Comparison of ENCODE assay signal across 9 cellular contexts in genomic region chrX:2689773-2690666, GRCh38. TPM values are rescaled to one million over a fixed set of nuclear protein-coding genes. Genes with fewer than 3 reads are reported as not detected.
DNase-seq lines count a peak whose midpoint lies in the region; ATAC-seq, FAIRE-seq and TF ChIP-seq lines count a peak whose summit lies in the region.
"Had no signal": no experiment of that assay in that cellular context is flagged by ENCODE, and none has a peak within 500 bp of the region (broad histone marks: within the 10 kb centered on the region; RNA-seq: fewer than 3 reads in every experiment).

No MANE protein-coding gene starts in this region.

- H3K9me3 ChIP-seq in endothelial cell of umbilical vein (replicated peaks; ENCODE audit: control insufficient read depth, insufficient read depth, low read length) = no peaks in the 10 kb centered on the region
- no peaks in the 10 kb centered on the region for H3K9me3 ChIP-seq in neuronal stem cell (replicated peaks in 1 of 2; ENCODE audit: control insufficient read depth in 2 of 2, insufficient read depth in 1 of 2, low read depth in 1 of 2, low read length in 2 of 2)
- H3K9me3 ChIP-seq: left lung had no signal

- peaks cover 4% of the 10 kb centered on the region for H3K79me1 ChIP-seq in neuronal stem cell (ENCODE audit: low read depth, low read length)

- TF ChIP-seq CTCF in C4-2B (conservative IDR thresholded peaks at IDR 0.05) = no peak
- TF ChIP-seq CTCF in endothelial cell of umbilical vein (IDR thresholded peaks at IDR 0.05; ENCODE audit: extremely low read depth in 1 of 2, insufficient read depth in 1 of 2, low read depth in 1 of 2, low read length in 2 of 2) = no peak

- H3K4me3 Mint-ChIP-seq in IgD-negative memory B cell = peak overlapping the region; percentile 68 to 96 (median 86)

- CTCF ChIA-PET in endothelial cell of umbilical vein (lab: Charles Lee) = no interaction called here

- peak overlapping the region; percentile 91 for H3K18ac ChIP-seq in neuronal stem cell (ENCODE audit: low read length)

- dilution Hi-C loops in endothelial cell of umbilical vein (cut with MboI; ENCODE audit: extremely low pct_ligation_motif_present, low sequenced_read_pairs) = no loop called here

- no peak for DNase-seq in endothelial cell of umbilical vein (ENCODE audit: low read depth, low spot score)
- DNase-seq in neuronal stem cell (ENCODE audit: low spot score) = no peak
- no peak for DNase-seq in NCI-H1105 treated with DMSO at 0.1 percent for 48 hours (lab: John Stamatoyannopoulos, UW)
- DNase-seq in HUDEP-2 (lab: John Stamatoyannopoulos, UW; ENCODE audit: unreplicated experiment in 76 of 76) = no peak

- TF ChIP-seq POLR2A in endothelial cell of umbilical vein (IDR thresholded peaks at IDR 0.05; ENCODE audit: low read depth, low read length) = no peak

- H3K36me3 ChIP-seq in endothelial cell of umbilical vein (ENCODE audit: control insufficient read depth in 2 of 2, extremely low read depth in 1 of 2, insufficient read depth in 2 of 2, low read length in 2 of 2) (no peaks in the 10 kb centered on the region), neuronal stem cell (replicated peaks in 1 of 2; ENCODE audit: control insufficient read depth in 2 of 2, insufficient read depth in 2 of 2, low read length in 2 of 2) (peaks cover 0 to 3% of the 10 kb centered on the region in 2 donors)
- H3K36me3 ChIP-seq: left lung had no signal

- no peak overlapping the region for H3K14ac ChIP-seq in neuronal stem cell (ENCODE audit: low read length)

- H3K27ac ChIP-seq in C4-2B (peak overlapping the region; percentile 78; the same call in 1 of the 2 replicates), endothelial cell of umbilical vein (ENCODE audit: insufficient read depth, low read depth, low read length) (no peak overlapping the region), neuronal stem cell (replicated peaks; ENCODE audit: low read length) (no peak overlapping the region)

- H3K23ac ChIP-seq in neuronal stem cell (ENCODE audit: low read depth, low read length, poor library complexity) = peak overlapping the region; percentile 92

- H2BK15ac ChIP-seq in neuronal stem cell (ENCODE audit: low read length) = peak overlapping the region; percentile 82

- H3K9me3 Mint-ChIP-seq in IgD-negative memory B cell = no peaks in the 10 kb centered on the region

- H4K8ac ChIP-seq in neuronal stem cell (ENCODE audit: low read depth, low read length) = peak overlapping the region; percentile 31

- FAIRE-seq in endothelial cell of umbilical vein (lab: Jason Lieb, UNC) = no peak

- H3K27me3 Mint-ChIP-seq in IgD-negative memory B cell = no peaks in the 10 kb centered on the region

- H2AK5ac ChIP-seq in neuronal stem cell (ENCODE audit: low read depth, low read length) = peak overlapping the region; percentile 63

- H2BK120ac ChIP-seq in neuronal stem cell (ENCODE audit: low read depth, low read length) = peak overlapping the region; percentile 68

- peaks cover 17 to 27% (median 18%) of the 10 kb centered on the region in 3 donors for H3K4me1 Mint-ChIP-seq in IgD-negative memory B cell

- H2BK12ac ChIP-seq in neuronal stem cell (ENCODE audit: low read length) = peak overlapping the region; percentile 87

- H4K91ac ChIP-seq in neuronal stem cell (ENCODE audit: low read depth, low read length, poor library complexity) = no peak overlapping the region

- POLR2A ChIA-PET in endothelial cell of umbilical vein (lab: Charles Lee) = no interaction called here

- ATAC-seq in HG03432 (IDR thresholded peaks at IDR 0.05; ENCODE audit: unreplicated experiment) (no peak), GM18511 (IDR thresholded peaks at IDR 0.05; ENCODE audit: unreplicated experiment) (no peak)

- no TSS peak for BruUV-seq in endothelial cell of umbilical vein (replicated peaks; lab: Mats Ljungman, UMichigan)

- H3K79me2 ChIP-seq in endothelial cell of umbilical vein (ENCODE audit: control insufficient read depth, insufficient read depth, low read length) = peaks cover 36% of the 10 kb centered on the region

- no peaks in the 10 kb centered on the region for H3K27me3 ChIP-seq in endothelial cell of umbilical vein (ENCODE audit: control insufficient read depth in 2 of 2, insufficient read depth in 2 of 2, low read length in 2 of 2)
- peaks cover 0 to 3% (median 0%) of the 10 kb centered on the region in 3 experiments for H3K27me3 ChIP-seq in neuronal stem cell (ENCODE audit: control insufficient read depth in 3 of 3, insufficient read depth in 3 of 3, low read depth in 1 of 3, low read length in 3 of 3)

- peak overlapping the region; percentile 42 for H3K4ac ChIP-seq in neuronal stem cell (ENCODE audit: low read length)

- H2BK5ac ChIP-seq in neuronal stem cell (ENCODE audit: low read length) = peak overlapping the region; percentile 49

- H3K4me2 ChIP-seq in endothelial cell of umbilical vein (ENCODE audit: insufficient read depth, low read length) (no peak overlapping the region), neuronal stem cell (ENCODE audit: insufficient read depth, low read length, poor library complexity, severe bottlenecking) (peak overlapping the region; percentile 87)

- H3K4me1 ChIP-seq in endothelial cell of umbilical vein (ENCODE audit: control insufficient read depth, extremely low read depth, insufficient read depth, low read length) (peaks cover 28% of the 10 kb centered on the region), neuronal stem cell (ENCODE audit: control insufficient read depth in 2 of 2, insufficient read depth in 1 of 2, low read depth in 1 of 2, low read length in 2 of 2) (peaks cover 3 to 17% of the 10 kb centered on the region in 2 donors)

- intact Hi-C loops in endothelial cell of umbilical vein (cut with micrococcal nuclease) = loop anchor here (2.0 to 5.0 kb wide), 2 partner anchors 13 to 237 kb away; partner anchors contain the start of gene ARSD

- H3K4me3 ChIP-seq in endothelial cell of umbilical vein (replicated peaks in 1 of 3; ENCODE audit: insufficient read depth in 1 of 3, low read depth in 1 of 3, low read length in 3 of 3) = peak overlapping the region in 1 of 3 experiments; percentile 76
- peak overlapping the region; percentile 92 to 98 for H3K4me3 ChIP-seq in neuronal stem cell (ENCODE audit: low read length in 2 of 2)

- peak overlapping the region in 1 of 3 donors; percentile 62 for H3K27ac Mint-ChIP-seq in IgD-negative memory B cell

- peaks cover 1% of the 10 kb centered on the region for H3K36me3 Mint-ChIP-seq in IgD-negative memory B cell

- H2AFZ ChIP-seq in endothelial cell of umbilical vein (ENCODE audit: low read depth, low read length) (peak overlapping the region; percentile 32), neuronal stem cell (ENCODE audit: low read length) (peak overlapping the region; percentile 98)

- H3K9ac ChIP-seq in endothelial cell of umbilical vein (replicated peaks; ENCODE audit: extremely low read depth, insufficient read depth, low read length) (no peak overlapping the region), neuronal stem cell (ENCODE audit: low read depth, low read length, poor library complexity) (no peak overlapping the region)

- no peaks in the 10 kb centered on the region for H3K9me1 ChIP-seq in endothelial cell of umbilical vein (replicated peaks; ENCODE audit: control insufficient read depth, extremely low read depth, insufficient read depth, low read length)

- no CpG with 5 or more reads among the region's 37 CpGs for WGBS in neuronal stem cell (ENCODE audit: extremely low coverage in 2 of 2, insufficient read length in 2 of 2, insufficient replicate concordance in 1 of 2), 2 donors

- no peaks in the 10 kb centered on the region for H4K20me1 ChIP-seq in endothelial cell of umbilical vein (replicated peaks; ENCODE audit: control insufficient read depth, extremely low read depth, insufficient read depth, low read length)

TF ChIP-seq in endothelial cell of umbilical vein, 7 proteins besides CTCF, POLR2A, EP300 and RAD21:
- no peak for TF ChIP-seq JUN (IDR thresholded peaks at IDR 0.05; ENCODE audit: borderline replicate concordance, insufficient read depth, insufficient read length, low read depth)
- TF ChIP-seq GATA2 (IDR thresholded peaks at IDR 0.05; ENCODE audit: insufficient read depth, insufficient read length, low read depth, low read length) = no peak
- no peak for TF ChIP-seq EZH2 (IDR thresholded peaks at IDR 0.05; ENCODE audit: borderline replicate concordance, low read depth, low read length, severe bottlenecking)
- TF ChIP-seq POLR2AphosphoS5 (IDR thresholded peaks at IDR 0.05; ENCODE audit: insufficient read depth, low read depth, low read length) = no peak
- TF ChIP-seq MYC (IDR thresholded peaks at IDR 0.05; ENCODE audit: low read depth, low read length) = no peak
- TF ChIP-seq MAX (IDR thresholded peaks at IDR 0.05; ENCODE audit: insufficient read depth, insufficient read length) = no peak
- no peak for TF ChIP-seq FOS (IDR thresholded peaks at IDR 0.05; ENCODE audit: borderline replicate concordance, insufficient read depth, low read length)
TF ChIP-seq in endothelial cell of umbilical vein: peak in this region for 0.

RNA-seq across cellular contexts. Expression of gene CD99, which starts 1.1 kb away (rescaled TPM):
- 278 TPM for polyA plus RNA-seq in IgD-negative memory B cell
- total RNA-seq in endothelial cell of umbilical vein = 641 and 654 TPM in 2 replicates
- 364 and 474 TPM in 2 replicates for polyA plus RNA-seq in endothelial cell of umbilical vein
- 464 and 610 TPM in 2 replicates for polyA plus RNA-seq in endothelial cell of umbilical vein (2011; cell fraction: cytosol; rRNA removed)
- 271 and 326 TPM in 2 replicates for polyA plus RNA-seq in endothelial cell of umbilical vein (2011; cell fraction: nucleus; rRNA removed)
- polyA plus RNA-seq in endothelial cell of umbilical vein (2012) = 519 and 816 TPM in 2 replicates
- polyA minus RNA-seq in endothelial cell of umbilical vein = 211 and 221 TPM in 2 replicates
- polyA minus RNA-seq in endothelial cell of umbilical vein (2011; cell fraction: cytosol; rRNA and poly(A)+ RNA removed) = 55.5 TPM
- 67.1 and 74.9 TPM in 2 replicates for polyA minus RNA-seq in endothelial cell of umbilical vein (2011; cell fraction: nucleus; rRNA and poly(A)+ RNA removed)
- polyA plus RNA-seq in neuronal stem cell (2013, experiment 1 of 2) = 460 TPM
- polyA plus RNA-seq in neuronal stem cell (2013, experiment 2 of 2) = 454 TPM
